Comparison of ENCODE assay signal across 15 cellular contexts in the genomic region with DNA sequence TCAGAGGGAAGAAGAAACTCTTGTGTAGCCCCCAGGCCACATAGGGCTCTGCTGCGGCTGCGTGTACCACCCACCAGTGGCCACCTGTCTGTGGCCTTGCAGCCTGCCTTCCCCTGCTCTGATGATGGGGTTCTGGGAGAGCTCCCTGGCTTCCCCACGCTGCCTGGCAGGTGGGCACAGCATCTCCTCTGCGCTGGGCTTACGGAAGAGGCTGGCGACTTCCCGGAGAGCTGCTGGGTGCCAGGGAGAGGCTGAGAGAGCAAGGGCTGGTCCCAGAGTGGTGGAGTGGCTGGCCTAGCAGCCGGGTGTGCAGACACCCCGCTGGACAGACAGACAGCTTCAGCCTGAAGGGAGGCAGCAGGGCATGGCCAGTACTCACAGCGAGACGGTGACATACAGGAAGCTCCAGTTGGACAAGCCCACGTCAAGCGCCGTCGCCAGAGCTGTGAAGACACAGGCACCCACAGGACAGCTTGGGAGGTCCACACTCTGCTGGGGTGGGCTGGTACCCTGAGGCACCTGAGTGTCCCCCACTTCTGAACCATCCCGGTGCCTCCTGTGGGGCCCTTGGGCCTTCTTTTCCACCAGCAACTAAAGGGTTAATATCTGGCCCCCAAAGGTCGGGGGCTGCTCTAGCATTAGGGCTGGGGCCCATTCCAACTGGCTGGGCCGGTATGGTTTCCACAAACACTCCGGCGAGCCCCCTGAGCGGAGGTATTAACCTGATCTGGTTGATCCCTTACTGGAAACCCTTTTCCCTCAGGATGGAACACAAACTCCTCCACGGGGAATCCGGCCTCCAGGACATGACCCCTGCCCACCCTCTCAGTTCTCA. TPM values are rescaled to one million over a fixed set of nuclear protein-coding genes. Genes with fewer than 3 reads are reported as not detected.
A peak's percentile ranks its signal among the peaks of the same experiment; 100 is the strongest.
DNase-seq lines count a peak whose midpoint lies in the region; ATAC-seq and TF ChIP-seq lines count a peak whose summit lies in the region.
"Had no signal": no experiment of that assay in that cellular context is flagged by ENCODE, and none has a peak within 500 bp of the region (broad histone marks: within the 10 kb centered on the region; RNA-seq: fewer than 3 reads in every experiment).

No MANE protein-coding gene starts in this region.

- WGBS in esophagus squamous epithelium, 2 donors: 58 to 66% methylated on average over 12 to 14 of the region's 23 CpGs
- 65 to 78% (median 76%) methylated on average over 18 to 23 of the region's 23 CpGs for WGBS in stomach, 5 donors

- no peaks in the 10 kb centered on the region for H3K9me3 Mint-ChIP-seq in activated T-cell treated with anti-CD3 and anti-CD28 coated beads, Interleukin-2, amount 50 U/mL, for 24 hours
- H3K9me3 Mint-ChIP-seq in activated T-cell treated with anti-CD3 and anti-CD28 coated beads, Interleukin-2, amount 50 U/mL, for 72 hours: no peaks in the 10 kb centered on the region
- no peaks in the 10 kb centered on the region for H3K9me3 Mint-ChIP-seq in activated T-helper 17 cell treated with anti-CD3 and anti-CD28 coated beads, Interleukin-2, amount 50 U/mL, for 72 hours

- H2AFZ ChIP-seq in PC-3 (ENCODE audit: low read length): no peak overlapping the region

- H3K9me2 ChIP-seq in PC-3 (replicated peaks; ENCODE audit: low read length): no peaks in the 10 kb centered on the region

- H3K36me3 ChIP-seq in esophagus squamous epithelium (peaks cover 0 to 69% (median 5%) of the 10 kb centered on the region in 3 donors), stomach (peaks cover 0 to 74% (median 54%) of the 10 kb centered on the region in 4 donors), PC-3 (ENCODE audit: low read depth, low read length) (peaks cover 10% of the 10 kb centered on the region; the same call in 1 of the 2 replicates)
- H3K36me3 ChIP-seq: prostate gland had no signal

- CTCF ChIA-PET in PC-3 (lab: Charles Lee): no interaction called here

- TF ChIP-seq CTCF in esophagus squamous epithelium (IDR thresholded peaks at IDR 0.05): no peak
- no peak for TF ChIP-seq CTCF in stomach (IDR thresholded peaks at IDR 0.05)
- no peak for TF ChIP-seq CTCF in PC-3 (conservative IDR thresholded peaks at IDR 0.05; ENCODE audit: low read depth, low read length)

- intact Hi-C loops in esophagus squamous epithelium (cut with DNase I) (no loop called here), stomach (cut with DNase I; ENCODE audit: low total_unique reads) (loop anchor here (10.0 kb wide), 1 partner anchor 332 kb away; the partner anchor contains the start of gene SLC12A5), PC-3 (cut with micrococcal nuclease) (no loop called here)

- H3K4me3 Mint-ChIP-seq in activated T-cell treated with anti-CD3 and anti-CD28 coated beads, Interleukin-2, amount 50 U/mL, for 24 hours: no peak overlapping the region
- H3K4me3 Mint-ChIP-seq in activated T-cell treated with anti-CD3 and anti-CD28 coated beads, Interleukin-2, amount 50 U/mL, for 72 hours: no peak overlapping the region
- no peak overlapping the region for H3K4me3 Mint-ChIP-seq in activated T-helper 17 cell treated with anti-CD3 and anti-CD28 coated beads, Interleukin-2, amount 50 U/mL, for 72 hours

- no peak overlapping the region for H3K4me2 ChIP-seq in PC-3 (ENCODE audit: low read length)

- POLR2A ChIA-PET in PC-3 (lab: Charles Lee; ENCODE audit: unreplicated experiment): no interaction called here

- H3K4me1 ChIP-seq in esophagus squamous epithelium (peaks cover 9 to 52% (median 25%) of the 10 kb centered on the region in 3 donors), stomach (peaks cover 6 to 66% (median 45%) of the 10 kb centered on the region in 4 donors), PC-3 (ENCODE audit: insufficient read depth, low read length) (no peaks in the 10 kb centered on the region)

- H3K27ac ChIP-seq in esophagus squamous epithelium (peak overlapping the region in 3 of 4 donors; percentile 12 to 23 (median 13)), stomach (peak overlapping the region in 3 of 5 donors; percentile 26 to 74 (median 37)), PC-3 (ENCODE audit: low read length) (no peak overlapping the region)
- H3K27ac ChIP-seq: prostate gland had no signal

- H3K79me2 ChIP-seq in PC-3 (ENCODE audit: low read length): peaks cover 11% of the 10 kb centered on the region; the same call in 1 of the 2 replicates

- BruUV-seq in PC-3 (replicated peaks; lab: Mats Ljungman, UMichigan): no TSS peak

- DNase-seq in activated T-cell treated with anti-CD3 and anti-CD28 coated beads, Interleukin-2, amount 50 U/mL, for 24 hours: no peak
- DNase-seq in activated T-cell treated with anti-CD3 and anti-CD28 coated beads, Interleukin-2, amount 50 U/mL, for 72 hours: no peak
- DNase-seq in esophagus squamous epithelium (lab: John Stamatoyannopoulos, UW): no peak
- no peak for DNase-seq in stomach
- no peak for DNase-seq in PC-3
- DNase-seq in amniotic stem cell (lab: John Stamatoyannopoulos, UW): no peak
- no peak for DNase-seq in DMS79 (lab: John Stamatoyannopoulos, UW)
- DNase-seq: 8988T, activated gamma-delta T cell treated with Interleukin-2 at 50 U/mL for 16 hours, NCI-H1105 had no signal

- peaks cover 50% of the 10 kb centered on the region for H3K4me1 Mint-ChIP-seq in activated T-cell treated with anti-CD3 and anti-CD28 coated beads, Interleukin-2, amount 50 U/mL, for 24 hours (ENCODE audit: low read depth)
- peaks cover 35% of the 10 kb centered on the region for H3K4me1 Mint-ChIP-seq in activated T-cell treated with anti-CD3 and anti-CD28 coated beads, Interleukin-2, amount 50 U/mL, for 72 hours (ENCODE audit: low read depth)
- peaks cover 20% of the 10 kb centered on the region for H3K4me1 Mint-ChIP-seq in activated T-helper 17 cell treated with anti-CD3 and anti-CD28 coated beads, Interleukin-2, amount 50 U/mL, for 72 hours

- H3K27me3 ChIP-seq in esophagus squamous epithelium (no peaks in the 10 kb centered on the region), stomach (no peaks in the 10 kb centered on the region), PC-3 (ENCODE audit: low read length) (no peaks in the 10 kb centered on the region)
- H3K27me3 ChIP-seq: heart left ventricle had no signal

- H3K27me3 Mint-ChIP-seq in activated T-cell treated with anti-CD3 and anti-CD28 coated beads, Interleukin-2, amount 50 U/mL, for 24 hours: no peaks in the 10 kb centered on the region
- no peaks in the 10 kb centered on the region for H3K27me3 Mint-ChIP-seq in activated T-cell treated with anti-CD3 and anti-CD28 coated beads, Interleukin-2, amount 50 U/mL, for 72 hours (ENCODE audit: low read depth)
- H3K27me3 Mint-ChIP-seq in activated T-helper 17 cell treated with anti-CD3 and anti-CD28 coated beads, Interleukin-2, amount 50 U/mL, for 72 hours: no peaks in the 10 kb centered on the region

- H3F3A ChIP-seq in PC-3 (ENCODE audit: low read length, unreplicated experiment): no peaks in the 10 kb centered on the region

- H4K20me1 ChIP-seq in PC-3 (ENCODE audit: low read length): 0 out of 2 replicates have a peak, but pooled peaks cover 10% of the 10 kb centered on the region

- no peaks in the 10 kb centered on the region for H3K9me3 ChIP-seq in esophagus squamous epithelium
- H3K9me3 ChIP-seq in stomach: no peaks in the 10 kb centered on the region
- no peaks in the 10 kb centered on the region for H3K9me3 ChIP-seq in PC-3 (ENCODE audit: low read length)
- H3K9me3 ChIP-seq: heart left ventricle, prostate gland had no signal

- H3K4me3 ChIP-seq in esophagus squamous epithelium: peak overlapping the region in 1 of 4 donors; percentile 9
- no peak overlapping the region for H3K4me3 ChIP-seq in stomach
- no peak overlapping the region for H3K4me3 ChIP-seq in PC-3 (ENCODE audit: low read length)
- H3K4me3 ChIP-seq: heart left ventricle, prostate gland had no signal

- TF ChIP-seq EP300 in stomach (IDR thresholded peaks at IDR 0.05): no peak

- TF ChIP-seq POLR2A in esophagus squamous epithelium (IDR thresholded peaks at IDR 0.05) (no peak), stomach (IDR thresholded peaks at IDR 0.05) (no peak)

- no peak for ATAC-seq in activated T-cell treated with anti-CD3 and anti-CD28 coated beads, Interleukin-2, amount 50 U/mL, for 72 hours (replicated peaks in 1 of 2)
- no peak for ATAC-seq in activated T-helper 17 cell treated with anti-CD3 and anti-CD28 coated beads, Interleukin-2, amount 50 U/mL, for 72 hours (replicated peaks)
- ATAC-seq in PC-3: no peak

- peaks cover 86% of the 10 kb centered on the region for H3K36me3 Mint-ChIP-seq in activated T-cell treated with anti-CD3 and anti-CD28 coated beads, Interleukin-2, amount 50 U/mL, for 24 hours (ENCODE audit: low read depth)
- H3K36me3 Mint-ChIP-seq in activated T-cell treated with anti-CD3 and anti-CD28 coated beads, Interleukin-2, amount 50 U/mL, for 72 hours (ENCODE audit: insufficient read depth in 2 of 2): peaks cover 0 to 10% of the 10 kb centered on the region in 2 donors
- H3K36me3 Mint-ChIP-seq in activated T-helper 17 cell treated with anti-CD3 and anti-CD28 coated beads, Interleukin-2, amount 50 U/mL, for 72 hours (ENCODE audit: low read depth): peaks cover 62% of the 10 kb centered on the region

- no peak overlapping the region for H3K9ac ChIP-seq in PC-3 (ENCODE audit: low read length)

- peak overlapping the region; percentile 64 for H3K27ac Mint-ChIP-seq in activated T-cell treated with anti-CD3 and anti-CD28 coated beads, Interleukin-2, amount 50 U/mL, for 24 hours
- no peak overlapping the region for H3K27ac Mint-ChIP-seq in activated T-cell treated with anti-CD3 and anti-CD28 coated beads, Interleukin-2, amount 50 U/mL, for 72 hours
- peak overlapping the region; percentile 70 for H3K27ac Mint-ChIP-seq in activated T-helper 17 cell treated with anti-CD3 and anti-CD28 coated beads, Interleukin-2, amount 50 U/mL, for 72 hours

RNA-seq across cellular contexts. Expression of gene CDH22, which starts 48.1 kb away (rescaled TPM):
- total RNA-seq in activated T-cell treated with anti-CD3 and anti-CD28 coated beads, Interleukin-2, amount 50 U/mL, for 72 hours: not detected
- total RNA-seq in activated T-helper 17 cell treated with anti-CD3 and anti-CD28 coated beads, Interleukin-2, amount 50 U/mL, for 72 hours: not detected
- total RNA-seq in esophagus squamous epithelium (1 to 10 TPM in 2 of 4 donors, under 1 TPM in 2; 0.11 to 2.3 (median 0.76) TPM), stomach (under 1 TPM in 1 of 5 donors, not detected in 4; 0.18 TPM), PC-3 (2014; rRNA removed) (not detected in 2 replicates)
- polyA plus RNA-seq in stomach: under 1 TPM in 2 of 3 donors, not detected in 1; 0.19 to 0.60 TPM
- total RNA-seq: epithelial cell of proximal tubule, kidney epithelial cell had no signal

RNA-seq across cellular contexts. Expression of gene ELMO2, which starts 50.0 kb away (rescaled TPM):
- total RNA-seq in activated T-cell treated with anti-CD3 and anti-CD28 coated beads, Interleukin-2, amount 50 U/mL, for 72 hours: 10 to 100 TPM; 63.9 to 90.5 TPM
- 10 to 100 TPM; 54.6 to 57.2 TPM for total RNA-seq in activated T-helper 17 cell treated with anti-CD3 and anti-CD28 coated beads, Interleukin-2, amount 50 U/mL, for 72 hours
- total RNA-seq in esophagus squamous epithelium: 10 to 100 TPM; 27.5 to 38.0 (median 37.0) TPM
- 10 to 100 TPM in 4 of 5 donors, 1 to 10 TPM in 1; 9.9 to 37.7 (median 25.0) TPM for total RNA-seq in stomach
- polyA plus RNA-seq in stomach: 10 to 100 TPM; 12.9 to 22.6 (median 18.0) TPM
- total RNA-seq in PC-3 (2014; rRNA removed): 29.0 and 32.3 TPM in 2 replicates
